Comparison of ENCODE assay signal across 16 cellular contexts in the genomic region with DNA sequence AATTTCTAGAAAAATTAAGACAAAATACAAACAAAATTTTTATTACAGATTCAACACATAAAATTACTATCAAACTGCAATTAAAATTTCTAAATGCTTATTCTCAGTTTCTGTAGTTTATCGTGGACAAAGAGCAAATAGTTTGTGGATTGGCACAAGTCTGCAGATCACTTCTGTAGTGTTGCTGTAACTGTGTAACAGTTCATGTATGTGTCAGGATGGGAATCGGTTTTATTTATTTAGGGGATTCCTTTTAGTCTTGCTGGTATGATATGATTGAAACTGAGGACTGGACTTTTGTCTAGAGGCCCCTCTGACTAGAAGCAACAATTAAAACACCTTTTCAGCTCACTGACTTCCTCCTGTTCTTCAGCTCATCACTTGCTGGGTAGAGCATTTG.
DNase-seq lines count a peak whose midpoint lies in the region; ATAC-seq and TF ChIP-seq lines count a peak whose summit lies in the region.
"Had no signal": no experiment of that assay in that cellular context is flagged by ENCODE, and none has a peak within 500 bp of the region (broad histone marks: within the 10 kb centered on the region; RNA-seq: fewer than 3 reads in every experiment).

No MANE protein-coding gene starts in this region.

- no peak for DNase-seq in activated naive CD8-positive, alpha-beta T cell treated with anti-CD3 and anti-CD28 coated beads for 36 hours
- no peak for DNase-seq in activated naive CD8-positive, alpha-beta T cell treated with anti-CD3 and anti-CD28 coated beads, Interleukin-2, amount 50 U/mL, for 24 hours
- DNase-seq in IMR-90 (no peak), adipocyte (ENCODE audit: low read depth) (no peak), immature natural killer cell (no peak), SHP77 treated with DMSO at 0.1 percent for 48 hours (lab: John Stamatoyannopoulos, UW) (no peak)
- DNase-seq: BE2C; C1 segment of cervical spinal cord; CD4-positive, alpha-beta memory T cell; DMS153; DMS79; GDM1; HCEC 1CT had no signal

- no peak overlapping the region for H2AK9ac ChIP-seq in IMR-90 (replicated peaks; ENCODE audit: low read depth, low read length, poor library complexity)

- POLR2A ChIA-PET in IMR-90 (lab: Charles Lee; ENCODE audit: unreplicated experiment), result no interaction called here

- intact Hi-C loops in IMR-90 (cut with micrococcal nuclease), result no loop called here

- no TSS peak for BruUV-seq in IMR-90 (replicated peaks; lab: Mats Ljungman, UMichigan)

- no peaks in the 10 kb centered on the region for H3K4me1 ChIP-seq in IMR-90 (ENCODE audit: control insufficient read depth, insufficient read depth, low read length)
- H3K4me1 ChIP-seq in adipocyte (ENCODE audit: control insufficient read depth, insufficient read depth, low read length), result peaks cover 12% of the 10 kb centered on the region
- peaks cover 0 to 19% (median 6%) of the 10 kb centered on the region in 5 donors for H3K4me1 ChIP-seq in subcutaneous abdominal adipose tissue (ENCODE audit: control insufficient read depth in 5 of 5, insufficient read depth in 5 of 5, low read length in 5 of 5)

- peaks cover 33% of the 10 kb centered on the region for H3K36me3 Mint-ChIP-seq in activated naive CD8-positive, alpha-beta T cell treated with anti-CD3 and anti-CD28 coated beads for 36 hours
- peaks cover 5% of the 10 kb centered on the region for H3K36me3 Mint-ChIP-seq in activated naive CD8-positive, alpha-beta T cell treated with anti-CD3 and anti-CD28 coated beads, Interleukin-2, amount 50 U/mL, for 24 hours (ENCODE audit: low read depth)
- H3K36me3 Mint-ChIP-seq in immature natural killer cell, result peaks cover 0 to 24% (median 7%) of the 10 kb centered on the region in 3 donors

- ATAC-seq in activated naive CD8-positive, alpha-beta T cell treated with anti-CD3 and anti-CD28 coated beads, Interleukin-2, amount 50 U/mL, for 24 hours, result no peak
- peak; percentile 54 for ATAC-seq in IMR-90 (ENCODE audit: low read depth)
- ATAC-seq: GM23338 had no signal

- no peak overlapping the region for H2BK15ac ChIP-seq in IMR-90 (ENCODE audit: low read depth, low read length)

- H2BK5ac ChIP-seq in IMR-90 (ENCODE audit: low read depth, low read length, poor library complexity, severe bottlenecking), result no peak overlapping the region

- no peak overlapping the region for H2AK5ac ChIP-seq in IMR-90 (ENCODE audit: low read depth, low read length)

- no peak overlapping the region for H3K27ac ChIP-seq in IMR-90 (ENCODE audit: insufficient read depth, low read length)
- peak overlapping the region; percentile 63 for H3K27ac ChIP-seq in subcutaneous abdominal adipose tissue (ENCODE audit: low read depth, low read length)
- H3K27ac ChIP-seq: HL-60 had no signal

- H3K23ac ChIP-seq in IMR-90 (ENCODE audit: low read depth, low read length), result no peak overlapping the region

- TF ChIP-seq POLR2A in IMR-90 (IDR thresholded peaks at IDR 0.05; ENCODE audit: low read depth, low read length), result no peak

- CTCF ChIA-PET in IMR-90 (lab: Yijun Ruan, JAX), result interaction anchor here (0.6 to 1.2 kb wide), 2 partner anchors 10 to 684 kb away, joined by 3 read pairs; no protein-coding TSS in a partner anchor

- no peak overlapping the region for H4K8ac ChIP-seq in IMR-90 (ENCODE audit: low read depth in 2 of 2, low read length in 2 of 2)

- peaks cover 0 to 4% of the 10 kb centered on the region in 2 experiments; a peak in 3 of 4 replicates for H3K79me1 ChIP-seq in IMR-90 (ENCODE audit: low read depth in 1 of 2, low read length in 2 of 2)

- no peak for TF ChIP-seq CTCF in IMR-90 (conservative IDR thresholded peaks at IDR 0.05; ENCODE audit: low read depth, low read length)

- H3K4me3 ChIP-seq in IMR-90 (ENCODE audit: insufficient read depth, low read depth, low read length) (no peak overlapping the region), adipocyte (ENCODE audit: low read length) (no peak overlapping the region), subcutaneous abdominal adipose tissue (ENCODE audit: low read depth in 1 of 5, low read length in 5 of 5) (no peak overlapping the region)
- H3K4me3 ChIP-seq: GM23338 had no signal

- peaks cover 3% of the 10 kb centered on the region; the same call in 1 of the 2 replicates for H3K36me3 ChIP-seq in IMR-90 (ENCODE audit: control insufficient read depth, insufficient read depth, low read length)
- H3K36me3 ChIP-seq in adipocyte (ENCODE audit: control insufficient read depth, insufficient read depth, low read length, severe bottlenecking), result no peaks in the 10 kb centered on the region
- peaks cover 0 to 5% (median 4%) of the 10 kb centered on the region in 5 donors for H3K36me3 ChIP-seq in subcutaneous abdominal adipose tissue (ENCODE audit: control insufficient read depth in 5 of 5, insufficient read depth in 5 of 5, low read length in 5 of 5)
- H3K36me3 ChIP-seq: BE2C had no signal

- dilution Hi-C loops in IMR-90 (cut with HindIII; ENCODE audit: low sequenced_read_pairs, unreplicated experiment), result no loop called here

- H3K27me3 ChIP-seq in IMR-90 (ENCODE audit: control insufficient read depth, insufficient read depth, low read length) (no peaks in the 10 kb centered on the region), adipocyte (replicated peaks; ENCODE audit: control insufficient read depth, insufficient read depth, low read length) (no peaks in the 10 kb centered on the region), subcutaneous abdominal adipose tissue (ENCODE audit: control insufficient read depth in 5 of 5, insufficient read depth in 4 of 5, low read length in 5 of 5) (no peaks in the 10 kb centered on the region)
- H3K27me3 ChIP-seq: BE2C had no signal

- in situ Hi-C loops in IMR-90 (cut with MboI; ENCODE audit: low sequenced_read_pairs), result loop anchor here (25.0 kb wide), 1 partner anchor 779 kb away; the partner anchor contains the start of genes AP4B1 and DCLRE1B

- no peak overlapping the region for H3K18ac ChIP-seq in IMR-90 (ENCODE audit: low read depth, low read length)

- no peak overlapping the region for H3K4me3 Mint-ChIP-seq in activated naive CD8-positive, alpha-beta T cell treated with anti-CD3 and anti-CD28 coated beads for 36 hours
- H3K4me3 Mint-ChIP-seq in activated naive CD8-positive, alpha-beta T cell treated with anti-CD3 and anti-CD28 coated beads, Interleukin-2, amount 50 U/mL, for 24 hours, result no peak overlapping the region
- no peak overlapping the region for H3K4me3 Mint-ChIP-seq in immature natural killer cell
- H3K4me3 Mint-ChIP-seq: CD4-positive, alpha-beta memory T cell; GM23338 had no signal

- WGBS in IMR-90 (ENCODE audit: extremely low coverage in 2 of 2, insufficient read length in 1 of 2), 2 experiments, result no CpG with 5 or more reads among the region's 2 CpGs

- no peak overlapping the region for H3K4ac ChIP-seq in IMR-90 (ENCODE audit: low read depth, low read length)

- no peak overlapping the region for H4K5ac ChIP-seq in IMR-90 (ENCODE audit: low read depth, low read length)

- H3K4me2 ChIP-seq in IMR-90 (ENCODE audit: low read depth, low read length), result no peak overlapping the region
- H3K4me2 ChIP-seq: GM23338 had no signal

- H4K91ac ChIP-seq in IMR-90 (ENCODE audit: insufficient read depth, low read depth, low read length), result no peak overlapping the region

- peaks cover 1% of the 10 kb centered on the region for H3K9me3 Mint-ChIP-seq in activated naive CD8-positive, alpha-beta T cell treated with anti-CD3 and anti-CD28 coated beads for 36 hours
- H3K9me3 Mint-ChIP-seq in activated naive CD8-positive, alpha-beta T cell treated with anti-CD3 and anti-CD28 coated beads, Interleukin-2, amount 50 U/mL, for 24 hours, result no peaks in the 10 kb centered on the region
- no peaks in the 10 kb centered on the region for H3K9me3 Mint-ChIP-seq in immature natural killer cell
- H3K9me3 Mint-ChIP-seq: CD4-positive, alpha-beta memory T cell; GM23338 had no signal

- no peak overlapping the region for H2BK120ac ChIP-seq in IMR-90 (ENCODE audit: low read depth, low read length)

- peak overlapping the region; percentile 59 for H3K27ac Mint-ChIP-seq in activated naive CD8-positive, alpha-beta T cell treated with anti-CD3 and anti-CD28 coated beads for 36 hours
- no peak overlapping the region for H3K27ac Mint-ChIP-seq in activated naive CD8-positive, alpha-beta T cell treated with anti-CD3 and anti-CD28 coated beads, Interleukin-2, amount 50 U/mL, for 24 hours
- H3K27ac Mint-ChIP-seq in immature natural killer cell, result peak overlapping the region in 2 of 6 donors; percentile 7 to 10
- H3K27ac Mint-ChIP-seq: GM23338 had no signal

- TF ChIP-seq RAD21 in IMR-90 (IDR thresholded peaks at IDR 0.05; ENCODE audit: low read length), result no peak

- no peaks in the 10 kb centered on the region; the same call in 1 of the 2 replicates for H4K20me1 ChIP-seq in IMR-90 (ENCODE audit: insufficient read depth, low read length)

- no peaks in the 10 kb centered on the region for H3K27me3 Mint-ChIP-seq in activated naive CD8-positive, alpha-beta T cell treated with anti-CD3 and anti-CD28 coated beads for 36 hours
- no peaks in the 10 kb centered on the region for H3K27me3 Mint-ChIP-seq in activated naive CD8-positive, alpha-beta T cell treated with anti-CD3 and anti-CD28 coated beads, Interleukin-2, amount 50 U/mL, for 24 hours
- H3K27me3 Mint-ChIP-seq in immature natural killer cell (ENCODE audit: low read depth in 3 of 3), result no peaks in the 10 kb centered on the region
- H3K27me3 Mint-ChIP-seq: CD4-positive, alpha-beta memory T cell had no signal

- H3K9me3 ChIP-seq in IMR-90 (ENCODE audit: control insufficient read depth, insufficient read depth, low read length) (no peaks in the 10 kb centered on the region), adipocyte (ENCODE audit: control insufficient read depth, low read length) (no peaks in the 10 kb centered on the region), subcutaneous abdominal adipose tissue (ENCODE audit: control insufficient read depth in 5 of 5, low read length in 5 of 5) (no peaks in the 10 kb centered on the region)
- H3K9me3 ChIP-seq: BE2C had no signal

- no peak overlapping the region for H3K9ac ChIP-seq in IMR-90 (ENCODE audit: low read depth, low read length)
- H3K9ac ChIP-seq in adipocyte (ENCODE audit: low read length), result peak overlapping the region; percentile 53
- H3K9ac ChIP-seq in subcutaneous abdominal adipose tissue (ENCODE audit: low read length in 5 of 5), result no peak overlapping the region

- H2BK20ac ChIP-seq in IMR-90 (ENCODE audit: low read depth, low read length), result no peak overlapping the region

- H3K4me1 Mint-ChIP-seq in activated naive CD8-positive, alpha-beta T cell treated with anti-CD3 and anti-CD28 coated beads for 36 hours, result peaks cover 58% of the 10 kb centered on the region
- H3K4me1 Mint-ChIP-seq in activated naive CD8-positive, alpha-beta T cell treated with anti-CD3 and anti-CD28 coated beads, Interleukin-2, amount 50 U/mL, for 24 hours, result peaks cover 62% of the 10 kb centered on the region
- H3K4me1 Mint-ChIP-seq in immature natural killer cell, result peaks cover 10 to 12% of the 10 kb centered on the region in 2 donors

- H3K9me1 ChIP-seq in IMR-90 (ENCODE audit: insufficient read depth, low read length), result peaks cover 5% of the 10 kb centered on the region; the same call in 1 of the 2 replicates

- no peak overlapping the region for H3K56ac ChIP-seq in IMR-90 (ENCODE audit: extremely low read depth, insufficient read depth, low read length)

- H2AFZ ChIP-seq in IMR-90 (replicated peaks; ENCODE audit: low read length, poor library complexity), result no peak overlapping the region
- H2AFZ ChIP-seq: GM23338 had no signal

- no peak overlapping the region for H3K14ac ChIP-seq in IMR-90 (replicated peaks; ENCODE audit: low read depth, low read length)
